Comparison of ENCODE assay signal across 32 cellular contexts in genomic region chr18:71939483-71939882, GRCh38.
"Had no signal": no experiment of that assay in that cellular context is flagged by ENCODE, and none has a peak within 500 bp of the region (broad histone marks: within the 10 kb centered on the region; RNA-seq: fewer than 3 reads in every experiment).

No MANE protein-coding gene starts in this region.

- H3K36me3 ChIP-seq: adrenal gland, brain microvascular endothelial cell, breast epithelium had no signal

- H3K4me1 ChIP-seq: adrenal gland, body of pancreas, breast epithelium had no signal

- FAIRE-seq: astrocyte had no signal

- H3K27me3 ChIP-seq: adrenal gland, body of pancreas, brain microvascular endothelial cell, breast epithelium had no signal

- ATAC-seq: activated CD8-positive, alpha-beta T cell treated with anti-CD3 and anti-CD28 coated beads for 36 hours; activated naive CD4-positive, alpha-beta T cell treated with anti-CD3 and anti-CD28 coated beads, Interleukin-2, amount 50 U/mL, for 72 hours; activated T-cell treated with anti-CD3 and anti-CD28 coated beads, Interleukin-2, amount 50 U/mL, for 4 hours; activated T-cell treated with anti-CD3 and anti-CD28 coated beads, Interleukin-2, amount 50 U/mL, for 72 hours; activated T-helper 17 cell treated with anti-CD3 and anti-CD28 coated beads, Interleukin-2, amount 50 U/mL, for 72 hours; body of pancreas had no signal

- H3K9me3 ChIP-seq: body of pancreas, breast epithelium had no signal

- DNase-seq: activated B cell treated with CpG ODN at 0.5 μM for 24 hours; activated CD4-positive, alpha-beta memory T cell treated with anti-CD3 and anti-CD28 coated beads for 36 hours; activated CD4-positive, alpha-beta T cell treated with anti-CD3 and anti-CD28 coated beads for 4 hours; activated CD4-positive, alpha-beta T cell treated with anti-CD3 and anti-CD28 coated beads, Interleukin-2, amount 10 ng/mL, durations not matched to agents 24 days and 14 days; activated CD4-positive, alpha-beta T cell treated with anti-CD3 and anti-CD28 coated beads, Interleukin-2, amount 50 U/mL, for 1 hour; activated CD4-positive, alpha-beta T cell treated with anti-CD3 and anti-CD28 coated beads, Interleukin-2, amount 50 U/mL, for 4 hours; activated CD4-positive, CD25-positive, alpha-beta regulatory T cell treated with anti-CD3 and anti-CD28 coated beads, Interleukin-2, amount 50 U/mL, for 72 hours; activated CD8-positive, alpha-beta memory T cell treated with anti-CD3 and anti-CD28 coated beads, Interleukin-2, amount 50 U/mL, for 4 hours; activated CD8-positive, alpha-beta T cell treated with anti-CD3 and anti-CD28 coated beads for 36 hours; activated effector memory CD4-positive, alpha-beta T cell treated with anti-CD3 and anti-CD28 coated beads, Interleukin-2, amount 50 U/mL, for 16 hours; activated gamma-delta T cell treated with Interleukin-2 at 50 U/mL for 16 hours; activated naive CD4-positive, alpha-beta T cell; activated naive CD4-positive, alpha-beta T cell treated with anti-CD3 and anti-CD28 coated beads for 36 hours; activated naive CD4-positive, alpha-beta T cell treated with anti-CD3 and anti-CD28 coated beads, Interleukin-2, amount 50 U/mL, for 16 hours; activated naive CD8-positive, alpha-beta T cell treated with anti-CD3 and anti-CD28 coated beads for 36 hours; activated T-cell treated with anti-CD3 and anti-CD28 coated beads for 4 hours; activated T-cell treated with anti-CD3 and anti-CD28 coated beads, Interleukin-2, amount 50 U/mL, for 1 hour; activated T-cell treated with anti-CD3 and anti-CD28 coated beads, Interleukin-2, amount 50 U/mL, for 4 hours; activated T-cell treated with anti-CD3 and anti-CD28 coated beads, Interleukin-2, amount 50 U/mL, for 72 hours; adrenal gland; amniotic stem cell; aorta; body of pancreas; brain microvascular endothelial cell; central memory CD4-positive, alpha-beta T cell; T-helper 2 cell; T-helper 9 cell had no signal

- H3K4me3 ChIP-seq: adrenal gland, body of pancreas, breast epithelium had no signal

- H3K27ac ChIP-seq: adrenal gland, body of pancreas, brain microvascular endothelial cell, breast epithelium, VCaP had no signal
